In the genomic region with DNA sequence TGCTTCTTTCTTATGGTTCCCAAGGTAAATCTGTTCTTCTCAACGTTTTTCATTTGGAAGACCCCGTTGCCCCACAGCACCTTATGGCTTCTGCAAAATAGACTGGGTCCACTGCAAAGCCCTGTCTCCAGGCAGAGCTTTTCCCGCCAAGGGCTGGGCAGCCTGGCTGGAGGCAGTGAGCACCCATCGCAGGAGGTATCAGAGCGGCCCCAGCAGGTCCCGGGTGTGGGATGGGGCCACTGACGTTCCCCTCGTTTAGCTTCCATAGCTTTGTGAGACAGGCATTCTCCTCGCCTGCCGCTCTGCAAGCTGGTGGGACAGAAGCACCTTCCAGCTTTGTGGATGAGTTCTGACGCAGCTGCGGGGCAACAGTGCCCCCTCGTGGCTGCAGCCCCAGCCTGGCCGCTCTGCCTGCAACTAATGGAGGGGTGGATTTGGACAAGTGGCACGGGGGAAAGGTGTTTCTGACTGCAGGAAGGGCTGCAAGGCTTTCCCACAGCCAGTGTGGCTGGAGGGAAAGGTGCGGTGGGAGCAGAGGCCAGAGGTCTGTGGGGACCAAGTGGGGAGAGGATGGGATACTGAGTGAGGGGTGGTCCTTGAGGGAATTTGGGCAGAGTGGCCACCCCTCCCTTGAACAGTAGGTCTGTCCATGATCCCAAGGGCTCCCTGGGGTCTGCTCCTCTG, we compare ENCODE assay signal across 1 cellular context.
A peak's percentile ranks its signal among the peaks of the same experiment; 100 is the strongest.
TF ChIP-seq lines count a peak whose summit lies in the region.

No MANE protein-coding gene starts in this region.

TF ChIP-seq in H1, 55 proteins besides CTCF, POLR2A, EP300 and RAD21 (continued from another document):
- TF ChIP-seq RNF2 (IDR thresholded peaks at IDR 0.05; ENCODE audit: borderline replicate concordance, low read depth, low read length, missing control alignments, poor library complexity, severe bottlenecking) (no peak), KDM5A (IDR thresholded peaks at IDR 0.05; ENCODE audit: low read length) (no peak), SUZ12 (IDR thresholded peaks at IDR 0.05; ENCODE audit: low read length) (no peak), CHD1 (IDR thresholded peaks at IDR 0.05; ENCODE audit: low read depth, low read length) (peak; percentile 98), CREB1 (IDR thresholded peaks at IDR 0.05) (peak; percentile 84), BRCA1 (IDR thresholded peaks at IDR 0.05; ENCODE audit: low read depth, low read length) (peak; percentile 65), JUND (IDR thresholded peaks at IDR 0.05; ENCODE audit: low read length) (peak; percentile 98), TBP (IDR thresholded peaks at IDR 0.05; ENCODE audit: low read depth, low read length) (no peak), SP1 (IDR thresholded peaks at IDR 0.05; ENCODE audit: low read depth, low read length) (0 out of 2 replicates have a peak, but pooled peaks have one; percentile 39), YY1 (IDR thresholded peaks at IDR 0.05; ENCODE audit: low read depth, low read length) (0 out of 2 replicates have a peak, but pooled peaks have one; percentile 20), RFX5 (IDR thresholded peaks at IDR 0.05; ENCODE audit: borderline replicate concordance, low read depth, low read length) (no peak), TAF7 (optimal IDR thresholded peaks at IDR 0.05; ENCODE audit: borderline replicate concordance, low read depth, low read length) (no peak), JUN (IDR thresholded peaks at IDR 0.05; ENCODE audit: low read depth, low read length) (no peak), MAFK (IDR thresholded peaks at IDR 0.05; ENCODE audit: low read depth, low read length) (no peak), EGR1 (IDR thresholded peaks at IDR 0.05; ENCODE audit: borderline replicate concordance, low read depth, low read length) (peak; percentile 74), SP4 (IDR thresholded peaks at IDR 0.05; ENCODE audit: low read length) (no peak), SIX5 (IDR thresholded peaks at IDR 0.05; ENCODE audit: low read depth, low read length) (peak; percentile 31; the same call in 1 of the 2 replicates)
- TF ChIP-seq, protein P1, sequence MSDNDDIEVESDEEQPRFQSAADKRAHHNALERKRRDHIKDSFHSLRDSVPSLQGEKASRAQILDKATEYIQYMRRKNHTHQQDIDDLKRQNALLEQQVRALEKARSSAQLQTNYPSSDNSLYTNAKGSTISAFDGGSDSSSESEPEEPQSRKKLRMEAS (IDR thresholded peaks at IDR 0.05) = peak; percentile 57
